ENCODE assay signal across 22 cellular contexts in the genomic region with DNA sequence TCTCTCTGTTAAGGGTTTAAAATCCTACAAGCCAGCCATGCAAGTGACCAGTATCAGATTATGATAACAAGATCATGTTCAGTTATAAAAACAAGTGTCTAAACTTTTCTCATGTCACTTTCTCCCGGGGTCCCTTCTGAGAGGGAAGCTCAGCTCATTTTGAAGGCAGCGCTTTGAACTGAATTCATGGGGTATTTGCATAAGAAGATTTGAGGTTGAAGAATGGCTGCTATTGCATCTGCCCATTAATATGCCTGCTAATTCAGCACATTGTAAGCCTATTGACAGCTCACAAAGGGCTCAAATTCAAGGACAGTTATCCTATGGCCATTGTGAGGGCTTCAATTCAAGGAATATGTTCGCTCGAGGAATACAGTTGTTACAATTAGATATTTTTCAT.
"Had no signal": no experiment of that assay in that cellular context is flagged by ENCODE, and none has a peak within 500 bp of the region (broad histone marks: within the 10 kb centered on the region; RNA-seq: fewer than 3 reads in every experiment).

No MANE protein-coding gene starts in this region.

- H3K4me1 Mint-ChIP-seq: natural killer cell; stimulated activated naive B cell treated with anti-CD40 and anti-IgM and Interleukin-4, amounts not matched to agents 10 μg/mL and 1 μg/mL and 100 μg/mL, for 72 hours; stimulated activated naive CD8-positive, alpha-beta T cell treated with anti-CD3 and anti-CD28 coated beads, Interleukin-15, amount 100 ng/mL, for 72 hours had no signal

- ATAC-seq: effector memory CD8-positive, alpha-beta T cell; gastroesophageal sphincter; left lobe of liver; mucosa of descending colon; natural killer cell; stimulated activated naive B cell treated with anti-CD40 and anti-IgM and Interleukin-4, amounts not matched to agents 10 μg/mL and 1 μg/mL and 100 μg/mL, for 72 hours; stimulated activated naive CD8-positive, alpha-beta T cell treated with anti-CD3 and anti-CD28 coated beads, Interleukin-15, amount 100 ng/mL, for 72 hours; upper lobe of right lung had no signal

- H3K27ac ChIP-seq: esophagus squamous epithelium, gastroesophageal sphincter, right atrium auricular region, sigmoid colon, skin epidermis, testis, tibial nerve, upper lobe of right lung, vagina had no signal

- H3K27ac Mint-ChIP-seq: dendritic cell treated with granulocyte-macrophage colony-stimulating factor and Interleukin-4, amounts not matched to agents 40 ng/mL and 50 ng/mL, for 4 days; effector memory CD8-positive, alpha-beta T cell; natural killer cell; stimulated activated naive B cell treated with anti-CD40 and anti-IgM and Interleukin-4, amounts not matched to agents 10 μg/mL and 1 μg/mL and 100 μg/mL, for 72 hours; stimulated activated naive CD8-positive, alpha-beta T cell treated with anti-CD3 and anti-CD28 coated beads, Interleukin-15, amount 100 ng/mL, for 72 hours had no signal

- H3K4me3 Mint-ChIP-seq: dendritic cell treated with granulocyte-macrophage colony-stimulating factor and Interleukin-4, amounts not matched to agents 40 ng/mL and 50 ng/mL, for 4 days; effector memory CD8-positive, alpha-beta T cell; natural killer cell; stimulated activated naive B cell treated with anti-CD40 and anti-IgM and Interleukin-4, amounts not matched to agents 10 μg/mL and 1 μg/mL and 100 μg/mL, for 72 hours; stimulated activated naive CD8-positive, alpha-beta T cell treated with anti-CD3 and anti-CD28 coated beads, Interleukin-15, amount 100 ng/mL, for 72 hours had no signal

- H3K9me3 ChIP-seq: esophagus squamous epithelium, gastroesophageal sphincter, mucosa of descending colon, right atrium auricular region, sigmoid colon, testis, tibial nerve, upper lobe of right lung, vagina had no signal

- H3K4me3 ChIP-seq: esophagus squamous epithelium, gastroesophageal sphincter, mucosa of descending colon, right atrium auricular region, sigmoid colon, skin epidermis, testis, tibial nerve, upper lobe of right lung, vagina had no signal

- H3K36me3 ChIP-seq: esophagus squamous epithelium, gastroesophageal sphincter, right atrium auricular region, sigmoid colon, tibial nerve, upper lobe of right lung, vagina had no signal

- DNase-seq: effector memory CD8-positive, alpha-beta T cell; esophagus squamous epithelium; foreskin fibroblast; kidney glomerular epithelial cell; mammary epithelial cell; mucosa of descending colon; natural killer cell; posterior cingulate gyrus; sigmoid colon; stimulated activated CD4-positive, alpha-beta T cell treated with anti-CD3 and anti-CD28 coated beads, Interleukin-2, amount 100 ng/mL, for 24 hours; stimulated activated CD4-positive, alpha-beta T cell treated with anti-CD3 and anti-CD28 coated beads, Interleukin-4, amount 100 ng/mL, for 4 hours; stimulated activated naive B cell treated with anti-CD40 and anti-IgM and Interleukin-4, amounts not matched to agents 10 μg/mL and 1 μg/mL and 100 μg/mL, for 72 hours; stimulated activated naive CD8-positive, alpha-beta T cell treated with anti-CD3 and anti-CD28 coated beads, Interleukin-15, amount 100 ng/mL, for 72 hours; testis; upper lobe of right lung had no signal

- H3K9me3 Mint-ChIP-seq: effector memory CD8-positive, alpha-beta T cell; stimulated activated naive CD8-positive, alpha-beta T cell treated with anti-CD3 and anti-CD28 coated beads, Interleukin-15, amount 100 ng/mL, for 72 hours had no signal

- H3K27me3 ChIP-seq: right atrium auricular region, testis, vagina had no signal

- H3K4me1 ChIP-seq: esophagus squamous epithelium, gastroesophageal sphincter, right atrium auricular region, sigmoid colon, tibial nerve, upper lobe of right lung, vagina had no signal

- H3K36me3 Mint-ChIP-seq: natural killer cell; stimulated activated naive B cell treated with anti-CD40 and anti-IgM and Interleukin-4, amounts not matched to agents 10 μg/mL and 1 μg/mL and 100 μg/mL, for 72 hours had no signal
